Comparison of ENCODE assay signal across 1 cellular context in the genomic region with DNA sequence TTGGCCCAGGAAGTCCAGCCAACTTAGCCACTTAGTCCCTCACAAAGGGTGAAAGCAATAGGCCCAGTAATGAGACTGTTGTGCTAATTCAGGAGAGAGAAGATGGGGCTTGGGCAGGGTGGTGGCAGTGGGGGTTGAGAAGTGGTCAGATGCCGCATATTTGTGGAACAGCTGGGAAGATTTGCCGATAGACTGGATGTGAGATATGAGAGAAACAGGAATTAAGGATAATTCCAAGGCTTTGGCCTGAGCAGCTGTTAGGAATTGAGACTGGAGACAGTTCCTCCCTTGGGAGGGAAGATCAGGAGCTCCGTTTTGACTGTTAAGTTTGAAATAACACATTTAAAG.
TF ChIP-seq lines count a peak whose summit lies in the region.

No MANE protein-coding gene starts in this region.

TF ChIP-seq in K562, 482 proteins besides CTCF, POLR2A, EP300 and RAD21 (continued from another document):
- TF ChIP-seq ZNF592 (IDR thresholded peaks at IDR 0.05) = peak; percentile 39; the same call in 1 of the 2 replicates
- TF ChIP-seq ARNT (IDR thresholded peaks at IDR 0.05) = no peak
- TF ChIP-seq POLR2H (tag; IDR thresholded peaks at IDR 0.05; ENCODE audit: low read depth) = 0 out of 2 replicates have a peak, but pooled peaks have one; percentile 5
- TF ChIP-seq BRCA1 (IDR thresholded peaks at IDR 0.05) = no peak
- TF ChIP-seq BRCA1 (CRISPR knock-in tag; IDR thresholded peaks at IDR 0.05) = no peak
- TF ChIP-seq, protein P1, sequence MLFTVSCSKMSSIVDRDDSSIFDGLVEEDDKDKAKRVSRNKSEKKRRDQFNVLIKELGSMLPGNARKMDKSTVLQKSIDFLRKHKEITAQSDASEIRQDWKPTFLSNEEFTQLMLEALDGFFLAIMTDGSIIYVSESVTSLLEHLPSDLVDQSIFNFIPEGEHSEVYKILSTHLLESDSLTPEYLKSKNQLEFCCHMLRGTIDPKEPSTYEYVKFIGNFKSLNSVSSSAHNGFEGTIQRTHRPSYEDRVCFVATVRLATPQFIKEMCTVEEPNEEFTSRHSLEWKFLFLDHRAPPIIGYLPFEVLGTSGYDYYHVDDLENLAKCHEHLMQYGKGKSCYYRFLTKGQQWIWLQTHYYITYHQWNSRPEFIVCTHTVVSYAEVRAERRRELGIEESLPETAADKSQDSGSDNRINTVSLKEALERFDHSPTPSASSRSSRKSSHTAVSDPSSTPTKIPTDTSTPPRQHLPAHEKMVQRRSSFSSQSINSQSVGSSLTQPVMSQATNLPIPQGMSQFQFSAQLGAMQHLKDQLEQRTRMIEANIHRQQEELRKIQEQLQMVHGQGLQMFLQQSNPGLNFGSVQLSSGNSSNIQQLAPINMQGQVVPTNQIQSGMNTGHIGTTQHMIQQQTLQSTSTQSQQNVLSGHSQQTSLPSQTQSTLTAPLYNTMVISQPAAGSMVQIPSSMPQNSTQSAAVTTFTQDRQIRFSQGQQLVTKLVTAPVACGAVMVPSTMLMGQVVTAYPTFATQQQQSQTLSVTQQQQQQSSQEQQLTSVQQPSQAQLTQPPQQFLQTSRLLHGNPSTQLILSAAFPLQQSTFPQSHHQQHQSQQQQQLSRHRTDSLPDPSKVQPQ (CRISPR knock-in tag; IDR thresholded peaks at IDR 0.05; ENCODE audit: borderline replicate concordance) = no peak
- TF ChIP-seq TEAD2 (tag; IDR thresholded peaks at IDR 0.05) = 0 out of 2 replicates have a peak, but pooled peaks have one; percentile 38
- no peak for TF ChIP-seq ZBTB34 (CRISPR knock-in tag; IDR thresholded peaks at IDR 0.05)
- peak; percentile 67; the same call in 1 of the 2 replicates for TF ChIP-seq CREB5 (CRISPR knock-in tag; IDR thresholded peaks at IDR 0.05)
- peak in 1 of 2 experiments; percentile 37; a peak in 1 of 3 replicates for TF ChIP-seq CBX3 (IDR thresholded peaks at IDR 0.05; ENCODE audit: borderline replicate concordance in 1 of 2, low read length in 2 of 2)
- TF ChIP-seq ZNF639 (CRISPR knock-in tag; conservative IDR thresholded peaks at IDR 0.05 in 1 of 2, IDR thresholded peaks at IDR 0.05 in 1 of 2) = peak in 1 of 2 experiments; percentile 67; a peak in 1 of 4 replicates
- TF ChIP-seq, protein P2, sequence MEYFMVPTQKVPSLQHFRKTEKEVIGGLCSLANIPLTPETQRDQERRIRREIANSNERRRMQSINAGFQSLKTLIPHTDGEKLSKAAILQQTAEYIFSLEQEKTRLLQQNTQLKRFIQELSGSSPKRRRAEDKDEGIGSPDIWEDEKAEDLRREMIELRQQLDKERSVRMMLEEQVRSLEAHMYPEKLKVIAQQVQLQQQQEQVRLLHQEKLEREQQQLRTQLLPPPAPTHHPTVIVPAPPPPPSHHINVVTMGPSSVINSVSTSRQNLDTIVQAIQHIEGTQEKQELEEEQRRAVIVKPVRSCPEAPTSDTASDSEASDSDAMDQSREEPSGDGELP (CRISPR knock-in tag; IDR thresholded peaks at IDR 0.05; ENCODE audit: borderline replicate concordance) = peak; percentile 51; the same call in 1 of the 2 replicates
- 0 out of 2 replicates have a peak, but pooled peaks have one; percentile 59 for TF ChIP-seq FOSL1 (tag; conservative IDR thresholded peaks at IDR 0.05)
- TF ChIP-seq BACH1 (tag; IDR thresholded peaks at IDR 0.05) = peak; percentile 43; the same call in 1 of the 2 replicates
- TF ChIP-seq, protein P3, sequence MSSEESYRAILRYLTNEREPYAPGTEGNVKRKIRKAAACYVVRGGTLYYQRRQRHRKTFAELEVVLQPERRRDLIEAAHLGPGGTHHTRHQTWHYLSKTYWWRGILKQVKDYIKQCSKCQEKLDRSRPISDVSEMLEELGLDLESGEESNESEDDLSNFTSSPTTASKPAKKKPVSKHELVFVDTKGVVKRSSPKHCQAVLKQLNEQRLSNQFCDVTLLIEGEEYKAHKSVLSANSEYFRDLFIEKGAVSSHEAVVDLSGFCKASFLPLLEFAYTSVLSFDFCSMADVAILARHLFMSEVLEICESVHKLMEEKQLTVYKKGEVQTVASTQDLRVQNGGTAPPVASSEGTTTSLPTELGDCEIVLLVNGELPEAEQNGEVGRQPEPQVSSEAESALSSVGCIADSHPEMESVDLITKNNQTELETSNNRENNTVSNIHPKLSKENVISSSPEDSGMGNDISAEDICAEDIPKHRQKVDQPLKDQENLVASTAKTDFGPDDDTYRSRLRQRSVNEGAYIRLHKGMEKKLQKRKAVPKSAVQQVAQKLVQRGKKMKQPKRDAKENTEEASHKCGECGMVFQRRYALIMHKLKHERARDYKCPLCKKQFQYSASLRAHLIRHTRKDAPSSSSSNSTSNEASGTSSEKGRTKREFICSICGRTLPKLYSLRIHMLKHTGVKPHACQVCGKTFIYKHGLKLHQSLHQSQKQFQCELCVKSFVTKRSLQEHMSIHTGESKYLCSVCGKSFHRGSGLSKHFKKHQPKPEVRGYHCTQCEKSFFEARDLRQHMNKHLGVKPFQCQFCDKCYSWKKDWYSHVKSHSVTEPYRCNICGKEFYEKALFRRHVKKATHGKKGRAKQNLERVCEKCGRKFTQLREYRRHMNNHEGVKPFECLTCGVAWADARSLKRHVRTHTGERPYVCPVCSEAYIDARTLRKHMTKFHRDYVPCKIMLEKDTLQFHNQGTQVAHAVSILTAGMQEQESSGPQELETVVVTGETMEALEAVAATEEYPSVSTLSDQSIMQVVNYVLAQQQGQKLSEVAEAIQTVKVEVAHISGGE (CRISPR knock-in tag; IDR thresholded peaks at IDR 0.05) = 0 out of 6 replicates have a peak, but pooled peaks of 1 of the 3 experiments have one; percentile 54
- no peak for TF ChIP-seq NR2C1 (IDR thresholded peaks at IDR 0.05)
- TF ChIP-seq NR2C1 (tag; IDR thresholded peaks at IDR 0.05) = peak; percentile 23; the same call in 1 of the 2 replicates
- TF ChIP-seq MEF2D (tag; conservative IDR thresholded peaks at IDR 0.05; ENCODE audit: low read depth) = 0 out of 2 replicates have a peak, but pooled peaks have one; percentile 15
- TF ChIP-seq, protein P4, sequence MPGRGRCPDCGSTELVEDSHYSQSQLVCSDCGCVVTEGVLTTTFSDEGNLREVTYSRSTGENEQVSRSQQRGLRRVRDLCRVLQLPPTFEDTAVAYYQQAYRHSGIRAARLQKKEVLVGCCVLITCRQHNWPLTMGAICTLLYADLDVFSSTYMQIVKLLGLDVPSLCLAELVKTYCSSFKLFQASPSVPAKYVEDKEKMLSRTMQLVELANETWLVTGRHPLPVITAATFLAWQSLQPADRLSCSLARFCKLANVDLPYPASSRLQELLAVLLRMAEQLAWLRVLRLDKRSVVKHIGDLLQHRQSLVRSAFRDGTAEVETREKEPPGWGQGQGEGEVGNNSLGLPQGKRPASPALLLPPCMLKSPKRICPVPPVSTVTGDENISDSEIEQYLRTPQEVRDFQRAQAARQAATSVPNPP (IDR thresholded peaks at IDR 0.05; ENCODE audit: borderline replicate concordance, insufficient read depth, insufficient read length) = no peak
- TF ChIP-seq TAF7 (tag; IDR thresholded peaks at IDR 0.05) = 0 out of 2 replicates have a peak, but pooled peaks have one; percentile 45
- peak; percentile 83 for TF ChIP-seq EHMT2 (IDR thresholded peaks at IDR 0.05)
- TF ChIP-seq CREB3 (tag; conservative IDR thresholded peaks at IDR 0.05; ENCODE audit: low read depth) = peak; percentile 59; the same call in 1 of the 2 replicates
- peak; percentile 15 for TF ChIP-seq TBP (optimal IDR thresholded peaks at IDR 0.05; ENCODE audit: low read depth, low read length)
- TF ChIP-seq NR2C2 (CRISPR knock-in tag; IDR thresholded peaks at IDR 0.05) = no peak
- TF ChIP-seq NR2C2 (tag; IDR thresholded peaks at IDR 0.05) = peak; percentile 29
